In genomic region chr11:116513894-116514293, GRCh38 we compare ENCODE assay signal across 9 cellular contexts.
DNase-seq lines count a peak whose midpoint lies in the region; ATAC-seq and TF ChIP-seq lines count a peak whose summit lies in the region.
"Had no signal": no experiment of that assay in that cellular context is flagged by ENCODE, and none has a peak within 500 bp of the region (broad histone marks: within the 10 kb centered on the region; RNA-seq: fewer than 3 reads in every experiment).

No MANE protein-coding gene starts in this region.

- no peaks in the 10 kb centered on the region for H3K36me3 Mint-ChIP-seq in neural crest cell (ENCODE audit: low read depth)
- H3K36me3 Mint-ChIP-seq: CD4-positive, CD25-positive, alpha-beta regulatory T cell had no signal

- H3K27me3 Mint-ChIP-seq in neural crest cell (ENCODE audit: low read depth), result peaks cover 6% of the 10 kb centered on the region

- peaks cover 17% of the 10 kb centered on the region for H3K4me1 Mint-ChIP-seq in neural crest cell
- H3K4me1 Mint-ChIP-seq: CD4-positive, CD25-positive, alpha-beta regulatory T cell had no signal

- no peaks in the 10 kb centered on the region for H3K9me3 ChIP-seq in adrenal gland (replicated peaks in 1 of 3)

- no peaks in the 10 kb centered on the region for H3K4me1 ChIP-seq in adrenal gland (replicated peaks in 1 of 2)

- peaks cover 7% of the 10 kb centered on the region for H3K27me3 ChIP-seq in adrenal gland

- DNase-seq in NK-92 treated with Interleukin-12 subunit alpha and Interleukin-12 subunit beta, amount 100 ng/mL, for 24 hours (lab: John Stamatoyannopoulos, UW), result peak; percentile 15
- DNase-seq in NK-92 (lab: John Stamatoyannopoulos, UW; ENCODE audit: unreplicated experiment), result no peak
- peak in 6 of 7 donors; percentile 19 to 33 (median 28) for DNase-seq in adrenal gland
- DNase-seq in neural crest cell (ENCODE audit: low read depth, low spot score), result peak; percentile 36
- DNase-seq in NCI-H1105 treated with DMSO at 0.1 percent for 48 hours (lab: John Stamatoyannopoulos, UW), result no peak
- no peak for DNase-seq in NCI-H2196 (lab: John Stamatoyannopoulos, UW; ENCODE audit: unreplicated experiment)

- TF ChIP-seq EP300 in Ishikawa (IDR thresholded peaks at IDR 0.05; ENCODE audit: borderline replicate concordance), result no peak

- H3K4me3 Mint-ChIP-seq in neural crest cell, result no peak overlapping the region
- H3K4me3 Mint-ChIP-seq: CD4-positive, CD25-positive, alpha-beta regulatory T cell had no signal

- no peak for ATAC-seq in HG03460 (IDR thresholded peaks at IDR 0.05; ENCODE audit: unreplicated experiment)

- no peak overlapping the region for H3K27ac Mint-ChIP-seq in neural crest cell (ENCODE audit: unreplicated experiment)
- H3K27ac Mint-ChIP-seq: CD4-positive, CD25-positive, alpha-beta regulatory T cell had no signal

- no peaks in the 10 kb centered on the region for H3K36me3 ChIP-seq in adrenal gland (replicated peaks in 1 of 2)

- TF ChIP-seq CTCF in adrenal gland (IDR thresholded peaks at IDR 0.05) (peak in 2 of 6 experiments; percentile 23 to 29), neural crest cell (conservative IDR thresholded peaks at IDR 0.05) (peak; percentile 53)

- H3K4me3 ChIP-seq in adrenal gland, result no peak overlapping the region

- peak; percentile 52 for TF ChIP-seq RAD21 in Ishikawa (IDR thresholded peaks at IDR 0.05; ENCODE audit: low read depth)

- intact Hi-C loops in adrenal gland (cut with DNase I), result no loop called here

- WGBS in adrenal gland, 4 donors, result 44 to 56% (median 54%) methylated on average over 7 to 8 of the region's 8 CpGs

- H3K9me3 Mint-ChIP-seq in neural crest cell, result no peaks in the 10 kb centered on the region

- no peak overlapping the region for H3K27ac ChIP-seq in adrenal gland

- TF ChIP-seq POLR2A in adrenal gland (IDR thresholded peaks at IDR 0.05), result no peak

TF ChIP-seq in Ishikawa, 13 proteins besides CTCF, POLR2A, EP300 and RAD21:
- no peak for TF ChIP-seq CREB1 (IDR thresholded peaks at IDR 0.05; ENCODE audit: low read depth)
- TF ChIP-seq ZBTB7A (IDR thresholded peaks at IDR 0.05; ENCODE audit: low read depth), result no peak
- no peak for TF ChIP-seq EGR1 (IDR thresholded peaks at IDR 0.05)
TF ChIP-seq in Ishikawa: peak in this region for 0.

Comparison
In these comparisons a context has a peak if more than half of its experiments do, and no peak if none do; other contexts are left out.
1. DNase-seq: peak in NK-92 treated with Interleukin-12 subunit alpha and Interleukin-12 subunit beta, amount 100 ng/mL, for 24 hours (single experiment), adrenal gland (6 of 7) and neural crest cell (single experiment); none in NK-92 (single experiment), NCI-H1105 treated with DMSO at 0.1 percent for 48 hours (single experiment) and NCI-H2196 (single experiment).